In genomic region chr22:16917144-16918003, GRCh38 we compare ENCODE assay signal across 9 cellular contexts.
DNase-seq lines count a peak whose midpoint lies in the region; ATAC-seq, FAIRE-seq and TF ChIP-seq lines count a peak whose summit lies in the region.
"Had no signal": no experiment of that assay in that cellular context is flagged by ENCODE, and none has a peak within 500 bp of the region (broad histone marks: within the 10 kb centered on the region; RNA-seq: fewer than 3 reads in every experiment).

No MANE protein-coding gene starts in this region.

- H3K27me3 Mint-ChIP-seq in glutamatergic neuron (ENCODE audit: unreplicated experiment), result peaks cover 6% of the 10 kb centered on the region

- peak; percentile 87 for ATAC-seq in Panc1

- no peak overlapping the region for H3K27ac ChIP-seq in Panc1 (ENCODE audit: low read length)

- H3K4me3 Mint-ChIP-seq in glutamatergic neuron (ENCODE audit: unreplicated experiment), result no peak overlapping the region

- H3K36me3 Mint-ChIP-seq in glutamatergic neuron (ENCODE audit: unreplicated experiment), result no peaks in the 10 kb centered on the region

- H3K27ac Mint-ChIP-seq in glutamatergic neuron (ENCODE audit: unreplicated experiment), result no peak overlapping the region

- POLR2A ChIA-PET in Panc1 (lab: Charles Lee), result no interaction called here

- intact Hi-C loops in Panc1 (cut with micrococcal nuclease; ENCODE audit: unreplicated experiment), result loop anchor here (1.0 kb wide), 1 partner anchor 141 kb away; no protein-coding TSS in a partner anchor
- intact Hi-C loops in posterior vena cava (cut with DNase I), result no loop called here

- no peak overlapping the region for H3K4me3 ChIP-seq in Panc1 (ENCODE audit: low read depth in 2 of 2, low read length in 2 of 2)

- in situ Hi-C loops in Panc1 (cut with HindIII; ENCODE audit: low pct_unique_long_range_greater_than_20kb, low sequenced_read_pairs), result no loop called here

- H3K36me3 ChIP-seq in Panc1 (ENCODE audit: control insufficient read depth, insufficient read depth, low read length), result no peaks in the 10 kb centered on the region

- no TSS peak for BruUV-seq in Panc1 (replicated peaks; lab: Mats Ljungman, UMichigan)

- TF ChIP-seq CTCF in Panc1 (IDR thresholded peaks at IDR 0.05) (peak; percentile 77), glutamatergic neuron (IDR thresholded peaks at IDR 0.05; ENCODE audit: partially characterized antibody, unreplicated experiment) (peak; percentile 80)

- DNase-seq in GDM1 (lab: John Stamatoyannopoulos, UW) (peak; percentile 30), HuH-7.5 (ENCODE audit: low spot score) (peak; percentile 32), Panc1 (ENCODE audit: low read depth, low spot score) (peak; percentile 39), glutamatergic neuron (peak; percentile 85), posterior vena cava (ENCODE audit: low spot score) (peak; percentile 83), urothelium cell line (ENCODE audit: low spot score) (peak; percentile 67), HCEC 1CT (no peak)
- DNase-seq in activated effector memory CD4-positive, alpha-beta T cell treated with anti-CD3 and anti-CD28 coated beads, Interleukin-2, amount 50 U/mL, for 16 hours, result peak; percentile 80

- H3K9me3 Mint-ChIP-seq in glutamatergic neuron (ENCODE audit: unreplicated experiment), result no peaks in the 10 kb centered on the region

- no peak for FAIRE-seq in urothelium cell line (lab: Jason Lieb, UNC)
- FAIRE-seq: colon had no signal

- CTCF ChIA-PET in Panc1 (lab: Charles Lee), result interaction anchor here (0.9 to 1.2 kb wide), 2 partner anchors 141 kb away, joined by 5 to 8 read pairs; no protein-coding TSS in a partner anchor

- H3K4me1 Mint-ChIP-seq in glutamatergic neuron (ENCODE audit: low read depth, unreplicated experiment), result peaks cover 4% of the 10 kb centered on the region

- no peaks in the 10 kb centered on the region for H3K9me3 ChIP-seq in Panc1 (ENCODE audit: control insufficient read depth, insufficient read depth, low read depth, low read length)

- no peaks in the 10 kb centered on the region for H3K4me1 ChIP-seq in Panc1 (ENCODE audit: control insufficient read depth, insufficient read depth, low read length)

- H3K27me3 ChIP-seq in Panc1 (ENCODE audit: control insufficient read depth, insufficient read depth, low read length), result no peaks in the 10 kb centered on the region; the same call in 1 of the 2 replicates
